ENCODE assay signal across 8 cellular contexts in the genomic region with DNA sequence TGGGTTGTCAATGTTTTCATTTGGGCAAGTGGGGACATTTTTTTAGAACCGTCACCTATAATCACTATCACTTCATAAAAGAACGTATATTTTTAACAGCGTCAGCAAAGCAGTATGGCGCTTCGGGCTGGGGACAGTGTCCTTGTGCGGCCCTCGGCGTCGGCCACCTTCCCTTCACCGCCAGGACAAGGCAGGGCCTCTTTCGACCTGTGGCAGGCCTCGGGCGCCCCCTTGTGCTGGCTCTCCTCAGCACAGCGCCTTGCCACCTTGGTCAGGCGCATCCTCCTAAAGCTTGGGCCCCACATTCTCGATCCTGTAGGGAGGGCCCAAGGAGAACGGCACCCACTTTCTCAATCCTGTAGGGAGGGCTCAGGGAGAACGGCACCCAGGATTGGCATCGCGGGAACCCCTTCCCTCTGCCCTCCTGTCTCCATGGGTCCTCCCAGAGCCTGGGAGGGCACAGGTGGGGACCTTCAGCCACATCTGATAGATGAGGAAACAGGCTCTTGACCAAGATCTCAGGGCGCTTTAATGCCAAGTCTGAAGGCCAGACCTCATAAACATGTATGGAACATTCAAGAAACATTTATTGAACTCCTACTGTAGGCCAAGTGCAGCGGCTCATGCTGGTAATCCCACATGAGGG. TPM values are rescaled to one million over a fixed set of nuclear protein-coding genes. Genes with fewer than 3 reads are reported as not detected.
DNase-seq lines count a peak whose midpoint lies in the region; TF ChIP-seq lines count a peak whose summit lies in the region.

No MANE protein-coding gene starts in this region.

- TF ChIP-seq CTCF in chondrocyte (IDR thresholded peaks at IDR 0.05) (peak; percentile 96), liver (IDR thresholded peaks at IDR 0.05; ENCODE audit: low read depth, low read length, missing input control) (peak; percentile 88)

- TF ChIP-seq RAD21 in liver (IDR thresholded peaks at IDR 0.05): peak; percentile 95 to 98

- H3K4me3 ChIP-seq in liver (ENCODE audit: low read depth in 1 of 3, low read length in 3 of 3): no peak overlapping the region

- H3K36me3 ChIP-seq in liver (ENCODE audit: control insufficient read depth in 4 of 4, insufficient read depth in 3 of 4, low read depth in 1 of 4, low read length in 3 of 4): peaks cover 0 to 13% (median 3%) of the 10 kb centered on the region in 4 donors

- no peak overlapping the region for H3K9ac ChIP-seq in liver (ENCODE audit: low read depth in 1 of 2, low read length in 2 of 2)

- peaks cover 13% of the 10 kb centered on the region for H3K27me3 Mint-ChIP-seq in chondrocyte (ENCODE audit: low read depth)

- DNase-seq in NCI-H1417 (lab: John Stamatoyannopoulos, UW): peak; percentile 52 to 79 (median 60)
- no peak for DNase-seq in NCI-H1417 treated with DMSO at 0.1 percent for 48 hours (lab: John Stamatoyannopoulos, UW)
- peak; percentile 42 for DNase-seq in NCI-H1105 treated with DMSO at 0.1 percent for 48 hours (lab: John Stamatoyannopoulos, UW)
- DNase-seq in activated CD4-positive, CD25-positive, alpha-beta regulatory T cell treated with anti-CD3 and anti-CD28 coated beads, Interleukin-2, amount 50 U/mL, for 72 hours: peak; percentile 73
- DNase-seq in chondrocyte (ENCODE audit: low spot score): no peak
- peak; percentile 83 for DNase-seq in stimulated activated CD8-positive, alpha-beta memory T cell treated with anti-CD3 and anti-CD28 coated beads, Interleukin-4, amount 100 ng/mL, for 48 hours
- DNase-seq in OCI-M2 (lab: John Stamatoyannopoulos, UW; ENCODE audit: unreplicated experiment): no peak

- H3K4me1 Mint-ChIP-seq in chondrocyte (ENCODE audit: low read depth): peaks cover 3% of the 10 kb centered on the region

- H3K9me3 ChIP-seq in liver (ENCODE audit: control insufficient read depth in 4 of 4, low read length in 3 of 4): no peaks in the 10 kb centered on the region

- 11% methylated on average over 22 of the region's 22 CpGs for WGBS in liver

- no peaks in the 10 kb centered on the region for H3K9me3 Mint-ChIP-seq in chondrocyte (ENCODE audit: low read depth)

- H3K4me3 Mint-ChIP-seq in chondrocyte (ENCODE audit: unreplicated experiment): no peak overlapping the region

- H3K36me3 Mint-ChIP-seq in chondrocyte (ENCODE audit: low read depth): no peaks in the 10 kb centered on the region

- no peak overlapping the region for H3K27ac ChIP-seq in liver (ENCODE audit: low read depth in 1 of 2, low read length in 2 of 2)

- peaks cover 0 to 4% (median 0%) of the 10 kb centered on the region in 4 donors for H3K4me1 ChIP-seq in liver (ENCODE audit: control insufficient read depth in 4 of 4, insufficient read depth in 4 of 4, low read length in 3 of 4)

- H3K27me3 ChIP-seq in liver (ENCODE audit: control insufficient read depth in 4 of 4, insufficient read depth in 4 of 4, low read length in 3 of 4): no peaks in the 10 kb centered on the region

- no peak overlapping the region for H3K27ac Mint-ChIP-seq in chondrocyte (ENCODE audit: unreplicated experiment)

TF ChIP-seq in liver, 16 proteins besides CTCF, POLR2A, EP300 and RAD21:
- TF ChIP-seq YY1 (IDR thresholded peaks at IDR 0.05): no peak
- TF ChIP-seq, protein P1, sequence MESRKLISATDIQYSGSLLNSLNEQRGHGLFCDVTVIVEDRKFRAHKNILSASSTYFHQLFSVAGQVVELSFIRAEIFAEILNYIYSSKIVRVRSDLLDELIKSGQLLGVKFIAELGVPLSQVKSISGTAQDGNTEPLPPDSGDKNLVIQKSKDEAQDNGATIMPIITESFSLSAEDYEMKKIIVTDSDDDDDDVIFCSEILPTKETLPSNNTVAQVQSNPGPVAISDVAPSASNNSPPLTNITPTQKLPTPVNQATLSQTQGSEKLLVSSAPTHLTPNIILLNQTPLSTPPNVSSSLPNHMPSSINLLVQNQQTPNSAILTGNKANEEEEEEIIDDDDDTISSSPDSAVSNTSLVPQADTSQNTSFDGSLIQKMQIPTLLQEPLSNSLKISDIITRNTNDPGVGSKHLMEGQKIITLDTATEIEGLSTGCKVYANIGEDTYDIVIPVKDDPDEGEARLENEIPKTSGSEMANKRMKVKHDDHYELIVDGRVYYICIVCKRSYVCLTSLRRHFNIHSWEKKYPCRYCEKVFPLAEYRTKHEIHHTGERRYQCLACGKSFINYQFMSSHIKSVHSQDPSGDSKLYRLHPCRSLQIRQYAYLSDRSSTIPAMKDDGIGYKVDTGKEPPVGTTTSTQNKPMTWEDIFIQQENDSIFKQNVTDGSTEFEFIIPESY (IDR thresholded peaks at IDR 0.05): no peak
- no peak for TF ChIP-seq GABPA (IDR thresholded peaks at IDR 0.05 in 1 of 2, conservative IDR thresholded peaks at IDR 0.05 in 1 of 2)
- no peak for TF ChIP-seq FOXA2 (IDR thresholded peaks at IDR 0.05)
- peak in 1 of 2 donors; percentile 3 for TF ChIP-seq HNF4A (conservative IDR thresholded peaks at IDR 0.05)
- TF ChIP-seq NR2F2 (IDR thresholded peaks at IDR 0.05): no peak
- TF ChIP-seq JUND (IDR thresholded peaks at IDR 0.05): no peak
- no peak for TF ChIP-seq EGR1 (IDR thresholded peaks at IDR 0.05; ENCODE audit: low read depth in 2 of 2)
- no peak for TF ChIP-seq HNF4G (IDR thresholded peaks at IDR 0.05)
- TF ChIP-seq, protein P2, sequence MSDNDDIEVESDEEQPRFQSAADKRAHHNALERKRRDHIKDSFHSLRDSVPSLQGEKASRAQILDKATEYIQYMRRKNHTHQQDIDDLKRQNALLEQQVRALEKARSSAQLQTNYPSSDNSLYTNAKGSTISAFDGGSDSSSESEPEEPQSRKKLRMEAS (IDR thresholded peaks at IDR 0.05): no peak
- TF ChIP-seq FOXA1 (IDR thresholded peaks at IDR 0.05): no peak
- TF ChIP-seq TAF1 (conservative IDR thresholded peaks at IDR 0.05): no peak
- peak; percentile 33 to 82 for TF ChIP-seq RXRA (IDR thresholded peaks at IDR 0.05)

RNA-seq across cellular contexts. Expression of a gene that starts 11.5 kb away (rescaled TPM):
- total RNA-seq in chondrocyte: 23.2 to 26.8 TPM (median 26.2 TPM) in 3 replicates
- 10 to 100 TPM; 14.0 to 17.3 TPM for total RNA-seq in liver
- polyA plus RNA-seq in liver: 10 to 100 TPM in 1 of 2 donors, 1 to 10 TPM in 1; 1.8 to 15.6 TPM

Comparison
In these comparisons a context has a peak if more than half of its experiments do, and no peak if none do; other contexts are left out.
1. DNase-seq: peak in NCI-H1417 (3 of 3), NCI-H1105 treated with DMSO at 0.1 percent for 48 hours (single experiment), activated CD4-positive, CD25-positive, alpha-beta regulatory T cell treated with anti-CD3 and anti-CD28 coated beads, Interleukin-2, amount 50 U/mL, for 72 hours (single experiment) and stimulated activated CD8-positive, alpha-beta memory T cell treated with anti-CD3 and anti-CD28 coated beads, Interleukin-4, amount 100 ng/mL, for 48 hours (single experiment); none in NCI-H1417 treated with DMSO at 0.1 percent for 48 hours (single experiment), chondrocyte (single experiment) and OCI-M2 (single experiment).